In genomic region chr19:4722671-4723464, GRCh38 we compare ENCODE assay signal across 1 cellular context.
TF ChIP-seq lines count a peak whose summit lies in the region.

No MANE protein-coding gene starts in this region.

TF ChIP-seq in GM12878, 131 proteins besides CTCF, POLR2A, EP300 and RAD21:
- TF ChIP-seq TAF1 (IDR thresholded peaks at IDR 0.05; ENCODE audit: borderline replicate concordance, low read depth, low read length) (0 out of 2 replicates have a peak, but pooled peaks have one; percentile 44), ZNF207 (IDR thresholded peaks at IDR 0.05; ENCODE audit: borderline replicate concordance) (no peak), GABPA (IDR thresholded peaks at IDR 0.05; ENCODE audit: low read depth) (0 out of 2 replicates have a peak, but pooled peaks have one; percentile 5), SPI1 (IDR thresholded peaks at IDR 0.05; ENCODE audit: borderline replicate concordance, insufficient read depth, low read depth, low read length) (peak; percentile 23; the same call in 1 of the 2 replicates), MEF2B (IDR thresholded peaks at IDR 0.05; ENCODE audit: partially characterized antibody, poor library complexity, severe bottlenecking) (peak; percentile 61), POU2F2 (IDR thresholded peaks at IDR 0.05; ENCODE audit: borderline replicate concordance, low read depth, low read length) (peak; percentile 82; the same call in 2 of the 3 replicates), NBN (IDR thresholded peaks at IDR 0.05) (0 out of 2 replicates have a peak, but pooled peaks have one; percentile 20), HDGF (IDR thresholded peaks at IDR 0.05) (peak; percentile 67; the same call in 1 of the 2 replicates), TCF12 (IDR thresholded peaks at IDR 0.05; ENCODE audit: low read depth, low read length) (no peak), ZNF622 (IDR thresholded peaks at IDR 0.05) (no peak), IKZF1 (conservative IDR thresholded peaks at IDR 0.05) (0 out of 2 replicates have a peak, but pooled peaks have one; percentile 14), POLR2AphosphoS5 (IDR thresholded peaks at IDR 0.05; ENCODE audit: low read length) (no peak; the same call in 1 of the 2 replicates)
- TF ChIP-seq, protein P1, sequence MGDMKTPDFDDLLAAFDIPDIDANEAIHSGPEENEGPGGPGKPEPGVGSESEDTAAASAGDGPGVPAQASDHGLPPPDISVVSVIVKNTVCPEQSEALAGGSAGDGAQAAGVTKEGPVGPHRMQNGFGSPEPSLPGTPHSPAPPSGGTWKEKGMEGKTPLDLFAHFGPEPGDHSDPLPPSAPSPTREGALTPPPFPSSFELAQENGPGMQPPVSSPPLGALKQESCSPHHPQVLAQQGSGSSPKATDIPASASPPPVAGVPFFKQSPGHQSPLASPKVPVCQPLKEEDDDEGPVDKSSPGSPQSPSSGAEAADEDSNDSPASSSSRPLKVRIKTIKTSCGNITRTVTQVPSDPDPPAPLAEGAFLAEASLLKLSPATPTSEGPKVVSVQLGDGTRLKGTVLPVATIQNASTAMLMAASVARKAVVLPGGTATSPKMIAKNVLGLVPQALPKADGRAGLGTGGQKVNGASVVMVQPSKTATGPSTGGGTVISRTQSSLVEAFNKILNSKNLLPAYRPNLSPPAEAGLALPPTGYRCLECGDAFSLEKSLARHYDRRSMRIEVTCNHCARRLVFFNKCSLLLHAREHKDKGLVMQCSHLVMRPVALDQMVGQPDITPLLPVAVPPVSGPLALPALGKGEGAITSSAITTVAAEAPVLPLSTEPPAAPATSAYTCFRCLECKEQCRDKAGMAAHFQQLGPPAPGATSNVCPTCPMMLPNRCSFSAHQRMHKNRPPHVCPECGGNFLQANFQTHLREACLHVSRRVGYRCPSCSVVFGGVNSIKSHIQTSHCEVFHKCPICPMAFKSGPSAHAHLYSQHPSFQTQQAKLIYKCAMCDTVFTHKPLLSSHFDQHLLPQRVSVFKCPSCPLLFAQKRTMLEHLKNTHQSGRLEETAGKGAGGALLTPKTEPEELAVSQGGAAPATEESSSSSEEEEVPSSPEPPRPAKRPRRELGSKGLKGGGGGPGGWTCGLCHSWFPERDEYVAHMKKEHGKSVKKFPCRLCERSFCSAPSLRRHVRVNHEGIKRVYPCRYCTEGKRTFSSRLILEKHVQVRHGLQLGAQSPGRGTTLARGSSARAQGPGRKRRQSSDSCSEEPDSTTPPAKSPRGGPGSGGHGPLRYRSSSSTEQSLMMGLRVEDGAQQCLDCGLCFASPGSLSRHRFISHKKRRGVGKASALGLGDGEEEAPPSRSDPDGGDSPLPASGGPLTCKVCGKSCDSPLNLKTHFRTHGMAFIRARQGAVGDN (IDR thresholded peaks at IDR 0.05), result no peak
